In genomic region chr2:169461143-169461542, GRCh38 we compare ENCODE assay signal across 2 cellular contexts.
TF ChIP-seq lines count a peak whose summit lies in the region.

No MANE protein-coding gene starts in this region.

TF ChIP-seq in HepG2, 621 proteins besides CTCF, POLR2A, EP300 and RAD21:
- TF ChIP-seq CREB1 (IDR thresholded peaks at IDR 0.05), result peak; percentile 69
- no peak for TF ChIP-seq CREB1 (CRISPR knock-in tag; IDR thresholded peaks at IDR 0.05)
- no peak for TF ChIP-seq ZNF136 (CRISPR knock-in tag; IDR thresholded peaks at IDR 0.05; ENCODE audit: low read depth)
- peak; percentile 65 for TF ChIP-seq ATF7 (IDR thresholded peaks at IDR 0.05)
- no peak for TF ChIP-seq ATF7 (CRISPR knock-in tag; IDR thresholded peaks at IDR 0.05)
- no peak for TF ChIP-seq ZBTB7A (CRISPR knock-in tag; IDR thresholded peaks at IDR 0.05)

TF ChIP-seq in WTC11, 78 proteins besides CTCF, POLR2A, EP300 and RAD21:
- no peak for TF ChIP-seq ZNF281 (CRISPR knock-in tag; IDR thresholded peaks at IDR 0.05)
- no peak for TF ChIP-seq MXD4 (CRISPR knock-in tag; IDR thresholded peaks at IDR 0.05; ENCODE audit: borderline replicate concordance)
- no peak for TF ChIP-seq CREB1 (CRISPR knock-in tag; IDR thresholded peaks at IDR 0.05)
- no peak for TF ChIP-seq MLX (CRISPR knock-in tag; IDR thresholded peaks at IDR 0.05)
- TF ChIP-seq SP1 (CRISPR knock-in tag; conservative IDR thresholded peaks at IDR 0.05), result no peak
- no peak for TF ChIP-seq USF1 (CRISPR knock-in tag; IDR thresholded peaks at IDR 0.05)
- TF ChIP-seq ZNF232 (CRISPR knock-in tag; IDR thresholded peaks at IDR 0.05), result no peak
- TF ChIP-seq FOXK1 (CRISPR knock-in tag; IDR thresholded peaks at IDR 0.05), result no peak
- no peak for TF ChIP-seq FOXP1 (CRISPR knock-in tag; IDR thresholded peaks at IDR 0.05; ENCODE audit: borderline replicate concordance)
- TF ChIP-seq IRF1 (CRISPR knock-in tag; IDR thresholded peaks at IDR 0.05), result no peak
- TF ChIP-seq ZSCAN18 (CRISPR knock-in tag; IDR thresholded peaks at IDR 0.05), result no peak
